1 cellular context compared by ENCODE assay signal in the genomic region with DNA sequence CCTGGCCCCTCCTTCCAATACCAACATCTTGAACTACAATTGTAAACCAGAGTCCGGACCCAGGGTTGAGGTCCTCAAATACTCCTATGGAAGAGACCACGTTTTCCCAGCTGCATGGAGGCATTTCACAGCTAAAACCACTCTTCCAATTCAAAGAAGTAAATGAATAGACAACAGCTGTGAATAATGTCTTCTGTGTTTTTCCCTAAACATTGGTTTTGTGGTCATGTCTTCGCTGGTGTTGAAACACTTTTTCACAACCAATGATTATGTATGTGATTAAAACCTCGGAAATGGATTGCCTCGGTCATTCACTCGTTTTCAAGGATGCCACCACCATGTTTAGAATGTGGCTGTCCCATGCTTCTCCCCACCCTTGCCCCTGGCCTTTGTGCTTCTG.
TF ChIP-seq lines count a peak whose summit lies in the region.

No MANE protein-coding gene starts in this region.

TF ChIP-seq in HCT116, 20 proteins besides CTCF, POLR2A, EP300 and RAD21 (continued from another document):
- TF ChIP-seq YY1 (IDR thresholded peaks at IDR 0.05; ENCODE audit: extremely low read depth, insufficient replicate concordance, low read depth, low read length): no peak
TF ChIP-seq in HCT116: peak in this region for 0.
